12 cellular contexts compared by ENCODE assay signal in genomic region chr5:72065751-72066255, GRCh38. TPM values are rescaled to one million over a fixed set of nuclear protein-coding genes. Genes with fewer than 3 reads are reported as not detected.
A peak's percentile ranks its signal among the peaks of the same experiment; 100 is the strongest.
DNase-seq lines count a peak whose midpoint lies in the region; ATAC-seq and TF ChIP-seq lines count a peak whose summit lies in the region.
"Had no signal": no experiment of that assay in that cellular context is flagged by ENCODE, and none has a peak within 500 bp of the region (broad histone marks: within the 10 kb centered on the region; RNA-seq: fewer than 3 reads in every experiment).

No MANE protein-coding gene starts in this region.

- H3K4me1 ChIP-seq in PC-9 (replicated peaks; ENCODE audit: insufficient read depth) (peaks cover 45% of the 10 kb centered on the region), upper lobe of right lung (no peaks in the 10 kb centered on the region)
- H3K4me1 ChIP-seq: BLaER1 treated with 17β-estradiol and CSF1 and Interleukin-3, amounts not matched to agents 10 nM and 100 nM had no signal

- no peaks in the 10 kb centered on the region for H4K20me1 ChIP-seq in PC-9 (ENCODE audit: insufficient read depth)

- H3K79me2 ChIP-seq in PC-9 (ENCODE audit: low read depth), result no peaks in the 10 kb centered on the region

- H3F3A ChIP-seq in PC-9 (ENCODE audit: insufficient read depth, low read depth), result peaks cover 40% of the 10 kb centered on the region

- no peaks in the 10 kb centered on the region for H3K27me3 ChIP-seq in PC-9 (ENCODE audit: insufficient read depth, low read depth)
- no peaks in the 10 kb centered on the region for H3K27me3 ChIP-seq in upper lobe of right lung
- H3K27me3 ChIP-seq: BLaER1 treated with 17β-estradiol and CSF1 and Interleukin-3, amounts not matched to agents 10 nM and 100 nM had no signal

- ATAC-seq in HG03139 (IDR thresholded peaks at IDR 0.05; ENCODE audit: unreplicated experiment) (no peak), upper lobe of right lung (no peak)
- ATAC-seq: activated T-helper 17 cell treated with anti-CD3 and anti-CD28 coated beads, Interleukin-2, amount 50 U/mL, for 72 hours had no signal

- CTCF ChIA-PET in PC-9 (lab: Charles Lee), result no interaction called here

- no peak overlapping the region for H3K4me3 ChIP-seq in PC-9
- H3K4me3 ChIP-seq in upper lobe of right lung, result no peak overlapping the region
- H3K4me3 ChIP-seq: BLaER1 treated with 17β-estradiol and CSF1 and Interleukin-3, amounts not matched to agents 10 nM and 100 nM had no signal

- peak overlapping the region; percentile 98 for H3K27ac ChIP-seq in PC-9
- H3K27ac ChIP-seq in upper lobe of right lung, result no peak overlapping the region
- H3K27ac ChIP-seq: BLaER1 treated with 17β-estradiol and CSF1 and Interleukin-3, amounts not matched to agents 10 nM and 100 nM; KMS-11 had no signal

- POLR2A ChIA-PET in PC-9 (lab: Charles Lee; ENCODE audit: unreplicated experiment), result interaction anchor here (0.6 to 1.3 kb wide), 5 partner anchors 36 to 1608 kb away, joined by 3 to 20 read pairs (median 12); no protein-coding TSS in a partner anchor

- H2AFZ ChIP-seq in PC-9, result no peak overlapping the region

- intact Hi-C loops in PC-9 (cut with micrococcal nuclease; ENCODE audit: unreplicated experiment) (loop anchor here (1.0 to 10.0 kb wide), 3 partner anchors 69 to 283 kb away; no protein-coding TSS in a partner anchor), upper lobe of right lung (cut with DNase I) (no loop called here)

- TF ChIP-seq CTCF in PC-9 (conservative IDR thresholded peaks at IDR 0.05) (no peak), upper lobe of right lung (IDR thresholded peaks at IDR 0.05) (no peak)

- DNase-seq in AG08396 (ENCODE audit: low spot score) (peak; percentile 25), NCI-H1105 (lab: John Stamatoyannopoulos, UW) (peak; percentile 88), PC-9 (no peak), iPS DF 19.7 (ENCODE audit: low read depth, low spot score) (peak; percentile 79), midbrain (lab: John Stamatoyannopoulos, UW) (no peak), upper lobe of right lung (no peak), NOMO-1 treated with dmso at 0.1 percent for 144 hours (lab: John Stamatoyannopoulos, UW; ENCODE audit: unreplicated experiment) (no peak)
- DNase-seq: T-helper 9 cell had no signal

- no peaks in the 10 kb centered on the region for H3K9me2 ChIP-seq in PC-9 (ENCODE audit: insufficient read depth)

- peak overlapping the region; percentile 79 for H3K4me2 ChIP-seq in PC-9
- H3K4me2 ChIP-seq: BLaER1 treated with 17β-estradiol and CSF1 and Interleukin-3, amounts not matched to agents 10 nM and 100 nM; KMS-11 had no signal

- no peaks in the 10 kb centered on the region for H3K36me3 ChIP-seq in PC-9 (ENCODE audit: low read depth)
- H3K36me3 ChIP-seq in upper lobe of right lung, result no peaks in the 10 kb centered on the region
- H3K36me3 ChIP-seq: BLaER1 treated with 17β-estradiol and CSF1 and Interleukin-3, amounts not matched to agents 10 nM and 100 nM had no signal

- no TSS peak for BruUV-seq in PC-9 (replicated peaks; lab: Mats Ljungman, UMichigan)

- H3K9me3 ChIP-seq in PC-9 (ENCODE audit: insufficient read depth, low read depth), result no peaks in the 10 kb centered on the region
- H3K9me3 ChIP-seq in upper lobe of right lung, result no peaks in the 10 kb centered on the region
- H3K9me3 ChIP-seq: BLaER1 treated with 17β-estradiol and CSF1 and Interleukin-3, amounts not matched to agents 10 nM and 100 nM had no signal

RNA-seq across cellular contexts. Expression of gene MAP1B, which starts 41.5 kb away (rescaled TPM):
- total RNA-seq in PC-9 (2021) (159 and 163 TPM in 2 replicates), upper lobe of right lung (20.5 TPM)

Comparison
In these comparisons a context has a peak if more than half of its experiments do, and no peak if none do; other contexts are left out.
1. DNase-seq: peak in AG08396 (single experiment), NCI-H1105 (single experiment) and iPS DF 19.7 (single experiment); none in PC-9 (0 of 2), midbrain (single experiment), upper lobe of right lung (single experiment) and NOMO-1 treated with dmso at 0.1 percent for 144 hours (single experiment).